In the genomic region with DNA sequence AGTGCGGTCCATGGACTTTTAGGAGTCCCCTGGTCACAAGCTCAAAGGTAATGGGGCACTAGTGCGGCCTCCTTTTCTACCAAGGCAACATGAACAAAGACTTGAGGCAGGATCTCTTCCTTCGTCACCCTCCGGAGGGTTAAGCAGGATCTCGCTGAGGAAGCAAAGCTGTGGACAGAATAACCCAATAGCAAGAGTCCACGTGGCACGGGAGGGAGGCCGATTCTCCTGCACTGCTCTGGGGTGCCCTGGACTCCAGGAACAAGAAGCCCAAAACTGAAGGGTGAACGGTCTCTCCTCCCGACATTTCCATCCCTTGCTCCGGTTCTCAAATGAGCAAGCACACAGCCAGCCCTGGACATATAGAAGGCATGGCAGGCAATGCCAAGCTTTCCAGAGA, we compare ENCODE assay signal across 2 cellular contexts.
TF ChIP-seq lines count a peak whose summit lies in the region.

No MANE protein-coding gene starts in this region.

TF ChIP-seq in IMR-90, 13 proteins besides CTCF, POLR2A, EP300 and RAD21:
- TF ChIP-seq BHLHE40 (IDR thresholded peaks at IDR 0.05; ENCODE audit: low read depth, low read length) (no peak), CEBPB (IDR thresholded peaks at IDR 0.05; ENCODE audit: low read depth, low read length) (no peak)
- TF ChIP-seq, protein P1, sequence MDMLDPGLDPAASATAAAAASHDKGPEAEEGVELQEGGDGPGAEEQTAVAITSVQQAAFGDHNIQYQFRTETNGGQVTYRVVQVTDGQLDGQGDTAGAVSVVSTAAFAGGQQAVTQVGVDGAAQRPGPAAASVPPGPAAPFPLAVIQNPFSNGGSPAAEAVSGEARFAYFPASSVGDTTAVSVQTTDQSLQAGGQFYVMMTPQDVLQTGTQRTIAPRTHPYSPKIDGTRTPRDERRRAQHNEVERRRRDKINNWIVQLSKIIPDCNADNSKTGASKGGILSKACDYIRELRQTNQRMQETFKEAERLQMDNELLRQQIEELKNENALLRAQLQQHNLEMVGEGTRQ (IDR thresholded peaks at IDR 0.05; ENCODE audit: low read depth, low read length), result no peak

TF ChIP-seq in HepG2, 621 proteins besides CTCF, POLR2A, EP300 and RAD21:
- no peak for TF ChIP-seq SAFB2 (CRISPR knock-in tag; IDR thresholded peaks at IDR 0.05; ENCODE audit: borderline replicate concordance, low read depth)
- no peak for TF ChIP-seq ZNF713 (CRISPR knock-in tag; IDR thresholded peaks at IDR 0.05)
- TF ChIP-seq, protein P2, sequence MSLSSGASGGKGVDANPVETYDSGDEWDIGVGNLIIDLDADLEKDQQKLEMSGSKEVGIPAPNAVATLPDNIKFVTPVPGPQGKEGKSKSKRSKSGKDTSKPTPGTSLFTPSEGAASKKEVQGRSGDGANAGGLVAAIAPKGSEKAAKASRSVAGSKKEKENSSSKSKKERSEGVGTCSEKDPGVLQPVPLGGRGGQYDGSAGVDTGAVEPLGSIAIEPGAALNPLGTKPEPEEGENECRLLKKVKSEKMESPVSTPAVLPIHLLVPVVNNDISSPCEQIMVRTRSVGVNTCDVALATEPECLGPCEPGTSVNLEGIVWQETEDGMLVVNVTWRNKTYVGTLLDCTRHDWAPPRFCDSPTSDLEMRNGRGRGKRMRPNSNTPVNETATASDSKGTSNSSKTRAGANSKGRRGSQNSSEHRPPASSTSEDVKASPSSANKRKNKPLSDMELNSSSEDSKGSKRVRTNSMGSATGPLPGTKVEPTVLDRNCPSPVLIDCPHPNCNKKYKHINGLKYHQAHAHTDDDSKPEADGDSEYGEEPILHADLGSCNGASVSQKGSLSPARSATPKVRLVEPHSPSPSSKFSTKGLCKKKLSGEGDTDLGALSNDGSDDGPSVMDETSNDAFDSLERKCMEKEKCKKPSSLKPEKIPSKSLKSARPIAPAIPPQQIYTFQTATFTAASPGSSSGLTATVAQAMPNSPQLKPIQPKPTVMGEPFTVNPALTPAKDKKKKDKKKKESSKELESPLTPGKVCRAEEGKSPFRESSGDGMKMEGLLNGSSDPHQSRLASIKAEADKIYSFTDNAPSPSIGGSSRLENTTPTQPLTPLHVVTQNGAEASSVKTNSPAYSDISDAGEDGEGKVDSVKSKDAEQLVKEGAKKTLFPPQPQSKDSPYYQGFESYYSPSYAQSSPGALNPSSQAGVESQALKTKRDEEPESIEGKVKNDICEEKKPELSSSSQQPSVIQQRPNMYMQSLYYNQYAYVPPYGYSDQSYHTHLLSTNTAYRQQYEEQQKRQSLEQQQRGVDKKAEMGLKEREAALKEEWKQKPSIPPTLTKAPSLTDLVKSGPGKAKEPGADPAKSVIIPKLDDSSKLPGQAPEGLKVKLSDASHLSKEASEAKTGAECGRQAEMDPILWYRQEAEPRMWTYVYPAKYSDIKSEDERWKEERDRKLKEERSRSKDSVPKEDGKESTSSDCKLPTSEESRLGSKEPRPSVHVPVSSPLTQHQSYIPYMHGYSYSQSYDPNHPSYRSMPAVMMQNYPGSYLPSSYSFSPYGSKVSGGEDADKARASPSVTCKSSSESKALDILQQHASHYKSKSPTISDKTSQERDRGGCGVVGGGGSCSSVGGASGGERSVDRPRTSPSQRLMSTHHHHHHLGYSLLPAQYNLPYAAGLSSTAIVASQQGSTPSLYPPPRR (CRISPR knock-in tag; IDR thresholded peaks at IDR 0.05; ENCODE audit: borderline replicate concordance), result 0 out of 2 replicates have a peak, but pooled peaks have one; percentile 19
- TF ChIP-seq, protein P3, sequence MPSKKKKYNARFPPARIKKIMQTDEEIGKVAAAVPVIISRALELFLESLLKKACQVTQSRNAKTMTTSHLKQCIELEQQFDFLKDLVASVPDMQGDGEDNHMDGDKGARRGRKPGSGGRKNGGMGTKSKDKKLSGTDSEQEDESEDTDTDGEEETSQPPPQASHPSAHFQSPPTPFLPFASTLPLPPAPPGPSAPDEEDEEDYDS (CRISPR knock-in tag; IDR thresholded peaks at IDR 0.05), result no peak
- TF ChIP-seq, protein P4, sequence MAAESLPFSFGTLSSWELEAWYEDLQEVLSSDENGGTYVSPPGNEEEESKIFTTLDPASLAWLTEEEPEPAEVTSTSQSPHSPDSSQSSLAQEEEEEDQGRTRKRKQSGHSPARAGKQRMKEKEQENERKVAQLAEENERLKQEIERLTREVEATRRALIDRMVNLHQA (CRISPR knock-in tag; IDR thresholded peaks at IDR 0.05), result no peak
- TF ChIP-seq, protein P5, sequence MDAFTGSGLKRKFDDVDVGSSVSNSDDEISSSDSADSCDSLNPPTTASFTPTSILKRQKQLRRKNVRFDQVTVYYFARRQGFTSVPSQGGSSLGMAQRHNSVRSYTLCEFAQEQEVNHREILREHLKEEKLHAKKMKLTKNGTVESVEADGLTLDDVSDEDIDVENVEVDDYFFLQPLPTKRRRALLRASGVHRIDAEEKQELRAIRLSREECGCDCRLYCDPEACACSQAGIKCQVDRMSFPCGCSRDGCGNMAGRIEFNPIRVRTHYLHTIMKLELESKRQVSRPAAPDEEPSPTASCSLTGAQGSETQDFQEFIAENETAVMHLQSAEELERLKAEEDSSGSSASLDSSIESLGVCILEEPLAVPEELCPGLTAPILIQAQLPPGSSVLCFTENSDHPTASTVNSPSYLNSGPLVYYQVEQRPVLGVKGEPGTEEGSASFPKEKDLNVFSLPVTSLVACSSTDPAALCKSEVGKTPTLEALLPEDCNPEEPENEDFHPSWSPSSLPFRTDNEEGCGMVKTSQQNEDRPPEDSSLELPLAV (CRISPR knock-in tag; conservative IDR thresholded peaks at IDR 0.05; ENCODE audit: low read depth), result no peak
- no peak for TF ChIP-seq NR2F6 (IDR thresholded peaks at IDR 0.05)
- no peak for TF ChIP-seq NR2F6 (CRISPR knock-in tag; IDR thresholded peaks at IDR 0.05)
- TF ChIP-seq, protein P6, sequence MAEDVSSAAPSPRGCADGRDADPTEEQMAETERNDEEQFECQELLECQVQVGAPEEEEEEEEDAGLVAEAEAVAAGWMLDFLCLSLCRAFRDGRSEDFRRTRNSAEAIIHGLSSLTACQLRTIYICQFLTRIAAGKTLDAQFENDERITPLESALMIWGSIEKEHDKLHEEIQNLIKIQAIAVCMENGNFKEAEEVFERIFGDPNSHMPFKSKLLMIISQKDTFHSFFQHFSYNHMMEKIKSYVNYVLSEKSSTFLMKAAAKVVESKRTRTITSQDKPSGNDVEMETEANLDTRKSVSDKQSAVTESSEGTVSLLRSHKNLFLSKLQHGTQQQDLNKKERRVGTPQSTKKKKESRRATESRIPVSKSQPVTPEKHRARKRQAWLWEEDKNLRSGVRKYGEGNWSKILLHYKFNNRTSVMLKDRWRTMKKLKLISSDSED (CRISPR knock-in tag; IDR thresholded peaks at IDR 0.05), result no peak
- TF ChIP-seq FOXO1 (CRISPR knock-in tag; IDR thresholded peaks at IDR 0.05), result no peak
- no peak for TF ChIP-seq ZNF616 (CRISPR knock-in tag; IDR thresholded peaks at IDR 0.05; ENCODE audit: low read depth)
- TF ChIP-seq ZNF34 (CRISPR knock-in tag; IDR thresholded peaks at IDR 0.05; ENCODE audit: borderline replicate concordance), result no peak
- TF ChIP-seq, protein P7, sequence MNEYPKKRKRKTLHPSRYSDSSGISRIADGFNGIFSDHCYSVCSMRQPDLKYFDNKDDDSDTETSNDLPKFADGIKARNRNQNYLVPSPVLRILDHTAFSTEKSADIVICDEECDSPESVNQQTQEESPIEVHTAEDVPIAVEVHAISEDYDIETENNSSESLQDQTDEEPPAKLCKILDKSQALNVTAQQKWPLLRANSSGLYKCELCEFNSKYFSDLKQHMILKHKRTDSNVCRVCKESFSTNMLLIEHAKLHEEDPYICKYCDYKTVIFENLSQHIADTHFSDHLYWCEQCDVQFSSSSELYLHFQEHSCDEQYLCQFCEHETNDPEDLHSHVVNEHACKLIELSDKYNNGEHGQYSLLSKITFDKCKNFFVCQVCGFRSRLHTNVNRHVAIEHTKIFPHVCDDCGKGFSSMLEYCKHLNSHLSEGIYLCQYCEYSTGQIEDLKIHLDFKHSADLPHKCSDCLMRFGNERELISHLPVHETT (CRISPR knock-in tag; conservative IDR thresholded peaks at IDR 0.05), result no peak
- TF ChIP-seq SSRP1 (CRISPR knock-in tag; IDR thresholded peaks at IDR 0.05), result no peak
- TF ChIP-seq ZNF652 (CRISPR knock-in tag; IDR thresholded peaks at IDR 0.05; ENCODE audit: borderline replicate concordance, low read depth), result no peak
- TF ChIP-seq, protein P8, sequence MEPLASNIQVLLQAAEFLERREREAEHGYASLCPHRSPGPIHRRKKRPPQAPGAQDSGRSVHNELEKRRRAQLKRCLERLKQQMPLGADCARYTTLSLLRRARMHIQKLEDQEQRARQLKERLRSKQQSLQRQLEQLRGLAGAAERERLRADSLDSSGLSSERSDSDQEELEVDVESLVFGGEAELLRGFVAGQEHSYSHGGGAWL (CRISPR knock-in tag; IDR thresholded peaks at IDR 0.05), result no peak
- TF ChIP-seq, protein P9, sequence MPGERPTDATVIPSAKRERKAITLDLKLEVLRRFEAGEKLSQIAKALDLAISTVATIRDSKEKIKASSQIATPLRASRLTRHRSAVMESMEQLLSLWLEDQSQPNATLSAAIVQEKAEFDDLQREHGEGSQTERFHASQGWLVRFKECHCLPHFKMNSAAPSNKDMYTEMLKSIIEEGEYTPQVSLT (CRISPR knock-in tag; IDR thresholded peaks at IDR 0.05; ENCODE audit: borderline replicate concordance, low read depth), result 0 out of 2 replicates have a peak, but pooled peaks have one; percentile 6
- TF ChIP-seq RXRB (CRISPR knock-in tag; IDR thresholded peaks at IDR 0.05; ENCODE audit: borderline replicate concordance), result no peak
- TF ChIP-seq, protein P10, sequence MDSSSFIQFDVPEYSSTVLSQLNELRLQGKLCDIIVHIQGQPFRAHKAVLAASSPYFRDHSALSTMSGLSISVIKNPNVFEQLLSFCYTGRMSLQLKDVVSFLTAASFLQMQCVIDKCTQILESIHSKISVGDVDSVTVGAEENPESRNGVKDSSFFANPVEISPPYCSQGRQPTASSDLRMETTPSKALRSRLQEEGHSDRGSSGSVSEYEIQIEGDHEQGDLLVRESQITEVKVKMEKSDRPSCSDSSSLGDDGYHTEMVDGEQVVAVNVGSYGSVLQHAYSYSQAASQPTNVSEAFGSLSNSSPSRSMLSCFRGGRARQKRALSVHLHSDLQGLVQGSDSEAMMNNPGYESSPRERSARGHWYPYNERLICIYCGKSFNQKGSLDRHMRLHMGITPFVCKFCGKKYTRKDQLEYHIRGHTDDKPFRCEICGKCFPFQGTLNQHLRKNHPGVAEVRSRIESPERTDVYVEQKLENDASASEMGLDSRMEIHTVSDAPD (CRISPR knock-in tag; IDR thresholded peaks at IDR 0.05), result no peak
- no peak for TF ChIP-seq ZNF121 (CRISPR knock-in tag; IDR thresholded peaks at IDR 0.05)
- TF ChIP-seq MTA1 (CRISPR knock-in tag; IDR thresholded peaks at IDR 0.05; ENCODE audit: borderline replicate concordance), result peak; percentile 40; the same call in 1 of the 2 replicates
- no peak for TF ChIP-seq SMAD3 (CRISPR knock-in tag; IDR thresholded peaks at IDR 0.05)
